8 cellular contexts compared by ENCODE assay signal in genomic region chr2:50143822-50144575, GRCh38.
DNase-seq lines count a peak whose midpoint lies in the region; ATAC-seq and TF ChIP-seq lines count a peak whose summit lies in the region.

No MANE protein-coding gene starts in this region.

- H3K9me3 Mint-ChIP-seq in naive thymus-derived CD4-positive, alpha-beta T cell = peaks cover 0 to 5% (median 0%) of the 10 kb centered on the region in 11 donors

- H3K27me3 Mint-ChIP-seq in naive thymus-derived CD4-positive, alpha-beta T cell = no peaks in the 10 kb centered on the region

- POLR2A ChIA-PET in BJ (lab: Charles Lee) = no interaction called here
- POLR2A ChIA-PET in naive thymus-derived CD4-positive, alpha-beta T cell (lab: Charles Lee) = no interaction called here

- H3K27me3 ChIP-seq in BJ (ENCODE audit: control insufficient read depth, insufficient read depth, low read length) = no peaks in the 10 kb centered on the region
- H3K27me3 ChIP-seq in naive thymus-derived CD4-positive, alpha-beta T cell (ENCODE audit: control insufficient read depth in 2 of 2, insufficient read depth in 2 of 2, low read length in 2 of 2) = no peaks in the 10 kb centered on the region

- peak overlapping the region in 3 of 9 donors; percentile 10 to 66 (median 33) for H3K27ac Mint-ChIP-seq in naive thymus-derived CD4-positive, alpha-beta T cell

- no peak overlapping the region for H3K27ac ChIP-seq in naive thymus-derived CD4-positive, alpha-beta T cell (ENCODE audit: low read depth, low read length)

- no peaks in the 10 kb centered on the region for H3K36me3 ChIP-seq in BJ (ENCODE audit: control insufficient read depth, insufficient read depth, low read length)
- H3K36me3 ChIP-seq in naive thymus-derived CD4-positive, alpha-beta T cell (ENCODE audit: control insufficient read depth in 2 of 3, insufficient read depth in 3 of 3, low read length in 3 of 3) = no peaks in the 10 kb centered on the region

- DNase-seq in BJ (ENCODE audit: low read depth) = peak; percentile 5
- peak; percentile 51 for DNase-seq in NCI-H1105 (lab: John Stamatoyannopoulos, UW)
- DNase-seq in SKM-1 (lab: John Stamatoyannopoulos, UW; ENCODE audit: unreplicated experiment) = peak; percentile 26
- peak; percentile 6 to 29 for DNase-seq in erythroblast (lab: John Stamatoyannopoulos, UW)
- DNase-seq in naive thymus-derived CD4-positive, alpha-beta T cell = peak in 5 of 9 donors; percentile 2 to 15 (median 10)
- DNase-seq in GOT3 (lab: John Stamatoyannopoulos, UW) = no peak

- TF ChIP-seq CTCF in BJ (IDR thresholded peaks at IDR 0.05; ENCODE audit: insufficient read depth, low read depth, low read length) = peak; percentile 68

- no peaks in the 10 kb centered on the region for H3K4me1 ChIP-seq in naive thymus-derived CD4-positive, alpha-beta T cell (ENCODE audit: control insufficient read depth in 2 of 2, insufficient read depth in 2 of 2, low read length in 2 of 2)

- CTCF ChIA-PET in BJ (lab: Yijun Ruan, JAX) = interaction anchor here (0.6 to 1.8 kb wide), 14 partner anchors 8 to 1544 kb away, joined by 3 to 11 read pairs (median 4); no protein-coding TSS in a partner anchor
- CTCF ChIA-PET in naive thymus-derived CD4-positive, alpha-beta T cell (lab: Charles Lee) = no interaction called here

- ATAC-seq in GM18508 (IDR thresholded peaks at IDR 0.05; ENCODE audit: insufficient read depth, unreplicated experiment) = peak; percentile 97
- ATAC-seq in HG02870 (IDR thresholded peaks at IDR 0.05; ENCODE audit: unreplicated experiment) = peak; percentile 99
- ATAC-seq in naive thymus-derived CD4-positive, alpha-beta T cell = peak; percentile 53

- peaks cover 0 to 11% (median 5%) of the 10 kb centered on the region in 7 donors for H3K4me1 Mint-ChIP-seq in naive thymus-derived CD4-positive, alpha-beta T cell

- peak overlapping the region; percentile 33 for H3K4me3 ChIP-seq in BJ (ENCODE audit: low read depth, low read length)
- H3K4me3 ChIP-seq in naive thymus-derived CD4-positive, alpha-beta T cell (ENCODE audit: low read length) = no peak overlapping the region

- H3K36me3 Mint-ChIP-seq in naive thymus-derived CD4-positive, alpha-beta T cell = no peaks in the 10 kb centered on the region

- no peaks in the 10 kb centered on the region for H3K9me3 ChIP-seq in naive thymus-derived CD4-positive, alpha-beta T cell (ENCODE audit: control insufficient read depth in 2 of 3, low read length in 3 of 3)

- intact Hi-C loops in naive thymus-derived CD4-positive, alpha-beta T cell (cut with micrococcal nuclease) = loop anchor here in 1 of 2 donors (2.0 to 5.0 kb wide), 3 partner anchors 372 to 527 kb away; no protein-coding TSS in a partner anchor

- peak overlapping the region; percentile 24 to 86 (median 76) for H3K4me3 Mint-ChIP-seq in naive thymus-derived CD4-positive, alpha-beta T cell

- no peak for TF ChIP-seq POLR2A in erythroblast (IDR thresholded peaks at IDR 0.05; ENCODE audit: low read length)
